In the genomic region with DNA sequence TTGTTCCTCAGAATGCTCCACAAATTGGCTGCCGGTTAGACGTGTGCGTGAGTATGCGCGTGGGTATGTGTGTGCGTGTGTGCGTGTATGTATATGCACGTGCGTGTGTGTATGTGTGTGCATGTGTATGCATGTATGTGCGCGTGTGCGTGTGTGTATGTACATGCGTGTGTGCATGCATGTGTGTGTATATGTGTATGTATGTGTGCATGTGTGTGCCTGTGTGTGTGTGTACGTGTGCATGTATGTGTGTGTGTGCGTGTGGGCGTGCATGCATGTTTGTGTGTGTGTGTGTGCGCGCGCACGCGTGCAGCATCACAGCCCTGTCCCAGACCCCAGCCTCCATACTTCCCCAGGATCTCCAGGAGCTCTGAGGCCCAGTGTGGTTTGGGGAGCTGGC, we compare ENCODE assay signal across 20 cellular contexts.
"Had no signal": no experiment of that assay in that cellular context is flagged by ENCODE, and none has a peak within 500 bp of the region (broad histone marks: within the 10 kb centered on the region; RNA-seq: fewer than 3 reads in every experiment).

No MANE protein-coding gene starts in this region.

- H3K27ac ChIP-seq: breast epithelium, gastrocnemius medialis, heart right ventricle, thyroid gland had no signal

- ATAC-seq: activated CD4-positive, CD25-positive, alpha-beta regulatory T cell treated with anti-CD3 and anti-CD28 coated beads, Interleukin-2, amount 50 U/mL, for 24 hours; activated T-cell treated with anti-CD3 and anti-CD28 coated beads, Interleukin-2, amount 50 U/mL, for 4 hours; esophagus mucosa; gastrocnemius medialis; heart right ventricle; naive thymus-derived CD4-positive, alpha-beta T cell; T-cell had no signal

- DNase-seq: activated CD4-positive, alpha-beta T cell treated with anti-CD3 and anti-CD28 coated beads, Interleukin-2, amount 50 U/mL, for 1 hour; activated CD8-positive, alpha-beta memory T cell treated with anti-CD3 and anti-CD28 coated beads, Interleukin-2, amount 50 U/mL, for 4 hours; activated naive CD4-positive, alpha-beta T cell treated with anti-CD3 and anti-CD28 coated beads, Interleukin-2, amount 10 ng/mL, durations not matched to agents 7 days and 5 days; activated T-cell treated with anti-CD3 and anti-CD28 coated beads, Interleukin-2, amount 50 U/mL, for 4 hours; cerebellar nuclear complex; effector CD8-positive, alpha-beta T cell; gastrocnemius medialis; heart right ventricle; immature natural killer cell; naive thymus-derived CD4-positive, alpha-beta T cell; nucleus accumbens; stimulated activated CD8-positive, alpha-beta memory T cell treated with anti-CD3 and anti-CD28 coated beads, Interleukin-4, amount 100 ng/mL, for 48 hours; stimulated activated naive CD4-positive, alpha-beta T cell; T-cell; T-helper 9 cell; thyroid gland had no signal

- H3K4me1 ChIP-seq: gastrocnemius medialis, heart right ventricle, thyroid gland had no signal

- H3K4me3 Mint-ChIP-seq: activated naive CD4-positive, alpha-beta T cell treated with anti-CD3 and anti-CD28 coated beads, Interleukin-2, amount 10 ng/mL, durations not matched to agents 7 days and 5 days; activated T-cell treated with anti-CD3 and anti-CD28 coated beads, Interleukin-2, amount 50 U/mL, for 4 hours; immature natural killer cell; memory B cell; naive thymus-derived CD4-positive, alpha-beta T cell; T-cell had no signal

- H3K27ac Mint-ChIP-seq: activated naive CD4-positive, alpha-beta T cell treated with anti-CD3 and anti-CD28 coated beads, Interleukin-2, amount 10 ng/mL, durations not matched to agents 7 days and 5 days; memory B cell; T-cell had no signal

- H3K4me3 ChIP-seq: breast epithelium, gastrocnemius medialis, heart right ventricle, thyroid gland had no signal

- H3K27me3 ChIP-seq: breast epithelium, gastrocnemius medialis, heart right ventricle, thyroid gland had no signal

- H3K36me3 Mint-ChIP-seq: activated naive CD4-positive, alpha-beta T cell treated with anti-CD3 and anti-CD28 coated beads, Interleukin-2, amount 10 ng/mL, durations not matched to agents 7 days and 5 days; immature natural killer cell; memory B cell; naive thymus-derived CD4-positive, alpha-beta T cell; T-cell had no signal

- H3K4me1 Mint-ChIP-seq: activated naive CD4-positive, alpha-beta T cell treated with anti-CD3 and anti-CD28 coated beads, Interleukin-2, amount 10 ng/mL, durations not matched to agents 7 days and 5 days; immature natural killer cell had no signal

- H3K9me3 Mint-ChIP-seq: activated naive CD4-positive, alpha-beta T cell treated with anti-CD3 and anti-CD28 coated beads, Interleukin-2, amount 10 ng/mL, durations not matched to agents 7 days and 5 days; activated T-cell treated with anti-CD3 and anti-CD28 coated beads, Interleukin-2, amount 50 U/mL, for 4 hours; immature natural killer cell; memory B cell; naive thymus-derived CD4-positive, alpha-beta T cell; T-cell had no signal

- H3K9me3 ChIP-seq: gastrocnemius medialis, thyroid gland had no signal

- H3K36me3 ChIP-seq: breast epithelium, gastrocnemius medialis, heart right ventricle, thyroid gland had no signal
